Comparison of ENCODE assay signal across 31 cellular contexts in the genomic region with DNA sequence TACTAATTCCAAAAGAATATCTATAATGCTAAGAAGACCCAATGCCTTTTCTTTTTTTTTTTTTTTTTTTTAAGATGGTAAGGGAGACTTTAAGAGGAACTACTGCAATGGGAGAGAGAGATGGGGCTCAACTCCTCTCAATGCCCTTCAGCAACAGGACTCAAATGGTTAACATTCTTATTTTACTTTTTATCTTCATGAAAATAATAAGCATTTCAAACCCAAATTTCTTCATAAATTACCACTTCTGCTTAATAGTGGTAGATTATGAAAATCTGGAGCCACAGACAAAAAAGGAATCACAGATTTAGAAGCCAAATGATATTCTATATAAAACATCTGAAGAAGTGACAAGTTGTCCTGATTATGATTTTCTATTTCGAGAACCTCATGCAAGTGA.
"Had no signal": no experiment of that assay in that cellular context is flagged by ENCODE, and none has a peak within 500 bp of the region (broad histone marks: within the 10 kb centered on the region; RNA-seq: fewer than 3 reads in every experiment).

No MANE protein-coding gene starts in this region.

- H3K9me3 ChIP-seq: adrenal gland, body of pancreas, colonic mucosa, esophagus squamous epithelium had no signal

- FAIRE-seq: endometrium, endothelial cell of umbilical vein had no signal

- H3K27ac ChIP-seq: adrenal gland, body of pancreas, colonic mucosa, epithelial cell of prostate, esophagus squamous epithelium had no signal

- H3K36me3 ChIP-seq: adrenal gland, colonic mucosa, esophagus squamous epithelium had no signal

- H3K27me3 ChIP-seq: adrenal gland, body of pancreas, colonic mucosa, esophagus squamous epithelium had no signal

- H3K4me3 ChIP-seq: adrenal gland, body of pancreas, colonic mucosa, esophagus squamous epithelium had no signal

- ATAC-seq: activated CD4-positive, alpha-beta T cell treated with anti-CD3 and anti-CD28 coated beads for 36 hours; activated CD8-positive, alpha-beta memory T cell treated with anti-CD3 and anti-CD28 coated beads, Interleukin-2, amount 10 ng/mL, durations not matched to agents 7 days and 5 days; activated CD8-positive, alpha-beta T cell treated with anti-CD3 and anti-CD28 coated beads, Interleukin-2, amount 10 ng/mL, durations not matched to agents 7 days and 5 days; activated naive CD8-positive, alpha-beta T cell treated with anti-CD3 and anti-CD28 coated beads, Interleukin-2, amount 50 U/mL, for 24 hours; effector memory CD8-positive, alpha-beta T cell; T-helper 17 cell had no signal

- H3K4me1 ChIP-seq: adrenal gland, colonic mucosa had no signal

- DNase-seq: activated CD4-positive, alpha-beta memory T cell treated with anti-CD3 and anti-CD28 coated beads for 36 hours; activated CD4-positive, alpha-beta T cell treated with anti-CD3 and anti-CD28 coated beads for 36 hours; activated CD4-positive, alpha-beta T cell treated with anti-CD3 and anti-CD28 coated beads, Interleukin-2, amount 10 ng/mL, durations not matched to agents 24 days and 14 days; activated CD4-positive, CD25-positive, alpha-beta regulatory T cell; activated CD4-positive, CD25-positive, alpha-beta regulatory T cell treated with anti-CD3 and anti-CD28 coated beads, Interleukin-2, amount 50 U/mL, for 72 hours; activated CD8-positive, alpha-beta memory T cell treated with anti-CD3 and anti-CD28 coated beads, Interleukin-2, amount 10 ng/mL, durations not matched to agents 7 days and 5 days; activated CD8-positive, alpha-beta memory T cell treated with anti-CD3 and anti-CD28 coated beads, Interleukin-2, amount 50 U/mL, for 4 hours; activated CD8-positive, alpha-beta T cell treated with anti-CD3 and anti-CD28 coated beads, Interleukin-2, amount 10 ng/mL, durations not matched to agents 7 days and 5 days; activated effector memory CD4-positive, alpha-beta T cell treated with anti-CD3 and anti-CD28 coated beads, Interleukin-2, amount 50 U/mL, for 16 hours; activated naive CD4-positive, alpha-beta T cell treated with anti-CD3 and anti-CD28 coated beads for 36 hours; activated naive CD8-positive, alpha-beta T cell treated with anti-CD3 and anti-CD28 coated beads for 36 hours; activated naive CD8-positive, alpha-beta T cell treated with anti-CD3 and anti-CD28 coated beads, Interleukin-2, amount 50 U/mL, for 24 hours; activated T-cell treated with anti-CD3 and anti-CD28 coated beads, Interleukin-2, amount 50 U/mL, for 1 hour; activated T-cell treated with anti-CD3 and anti-CD28 coated beads, Interleukin-2, amount 50 U/mL, for 48 hours; adrenal gland; amygdala; aorta; body of pancreas; central memory CD4-positive, alpha-beta T cell; cerebellar nuclear complex; colonic mucosa; effector memory CD8-positive, alpha-beta T cell; esophagus squamous epithelium; foreskin melanocyte; head of caudate nucleus; T-helper 1 cell; T-helper 17 cell; T1000 had no signal
